26 cellular contexts compared by ENCODE assay signal in the genomic region with DNA sequence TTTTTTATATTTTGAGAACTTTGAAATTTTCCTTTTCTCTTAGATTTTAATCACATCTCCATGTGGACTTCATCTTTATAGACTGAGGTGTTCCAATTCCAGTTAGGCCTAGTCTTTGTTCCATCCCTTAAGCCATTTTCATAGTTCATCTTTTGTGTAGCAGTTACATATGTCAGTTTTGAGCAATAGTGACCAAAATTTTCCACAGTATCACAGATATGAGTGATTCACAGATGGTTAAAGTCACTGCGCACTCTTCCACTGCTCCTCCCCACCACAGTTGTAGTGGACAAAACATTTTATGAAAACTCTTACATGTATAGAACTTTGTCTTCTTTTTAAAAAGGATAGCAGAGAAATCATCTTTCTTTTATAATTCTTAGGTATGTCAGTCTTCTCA. TPM values are rescaled to one million over a fixed set of nuclear protein-coding genes. Genes with fewer than 3 reads are reported as not detected.
A peak's percentile ranks its signal among the peaks of the same experiment; 100 is the strongest.
DNase-seq lines count a peak whose midpoint lies in the region; ATAC-seq, FAIRE-seq and TF ChIP-seq lines count a peak whose summit lies in the region.
"Had no signal": no experiment of that assay in that cellular context is flagged by ENCODE, and none has a peak within 500 bp of the region (broad histone marks: within the 10 kb centered on the region; RNA-seq: fewer than 3 reads in every experiment).

No MANE protein-coding gene starts in this region.

- H3K9me3 Mint-ChIP-seq in nephron progenitor cell, result peaks cover 6% of the 10 kb centered on the region
- H3K9me3 Mint-ChIP-seq in stimulated activated naive B cell treated with anti-CD40 and anti-IgM and Interleukin-4, amounts not matched to agents 10 μg/mL and 1 μg/mL and 100 μg/mL, for 72 hours, result no peaks in the 10 kb centered on the region

- H3K9me3 ChIP-seq in smooth muscle cell (replicated peaks; ENCODE audit: low read depth), result no peaks in the 10 kb centered on the region
- H3K9me3 ChIP-seq: A549, Peyer's patch had no signal

- no peak overlapping the region for H2AFZ ChIP-seq in smooth muscle cell (ENCODE audit: low read depth)

- H3K4me1 ChIP-seq in smooth muscle cell (ENCODE audit: low read depth), result peaks cover 56% of the 10 kb centered on the region

- peak; percentile 20 for FAIRE-seq in HTR-8/SVneo (lab: Jason Lieb, UNC)
- FAIRE-seq: A549, GM12878, H1 had no signal

- DNase-seq in HTR-8/SVneo (ENCODE audit: insufficient read length, low spot score), result no peak
- DNase-seq in amniotic epithelial cell (ENCODE audit: low read depth), result peak; percentile 52
- no peak for DNase-seq in nephron progenitor cell
- no peak for DNase-seq in smooth muscle cell (lab: John Stamatoyannopoulos, UW; ENCODE audit: unreplicated experiment)
- no peak for DNase-seq in EL
- no peak for DNase-seq in iPS-NIHi7 (ENCODE audit: extremely low spot score)
- no peak for DNase-seq in stimulated activated naive B cell treated with anti-CD40 and anti-IgM and Interleukin-4, amounts not matched to agents 10 μg/mL and 1 μg/mL and 100 μg/mL, for 72 hours
- DNase-seq: AML-193; C1 segment of cervical spinal cord; CD4-positive, alpha-beta memory T cell; COR-L47; DMS53; GDM1; HCEC 1CT; NCI-H1092; NCI-H1436 treated with DMSO at 0.1 percent for 48 hours; NCI-H1930; NCI-H2107; NCI-H524 treated with DMSO at 0.1 percent for 48 hours; NCI-H82; NK-92 treated with Interleukin-12 subunit alpha and Interleukin-12 subunit beta, amount 100 ng/mL, for 24 hours; Peyer's patch; SHP77 treated with DMSO at 0.1 percent for 48 hours had no signal

- peaks cover 100% of the 10 kb centered on the region for H3K79me2 ChIP-seq in smooth muscle cell (ENCODE audit: low read depth)

- peak overlapping the region; percentile 2 for H3K9ac ChIP-seq in smooth muscle cell (ENCODE audit: low read depth)

- peaks cover 82% of the 10 kb centered on the region for H3K4me1 Mint-ChIP-seq in nephron progenitor cell
- no peaks in the 10 kb centered on the region for H3K4me1 Mint-ChIP-seq in stimulated activated naive B cell treated with anti-CD40 and anti-IgM and Interleukin-4, amounts not matched to agents 10 μg/mL and 1 μg/mL and 100 μg/mL, for 72 hours
- H3K4me1 Mint-ChIP-seq: CD4-positive, alpha-beta memory T cell had no signal

- 57% methylated on average over 1 of the region's 1 CpG for WGBS in smooth muscle cell (ENCODE audit: low lambda C conversion rate)

- peaks cover 14% of the 10 kb centered on the region for H3F3A ChIP-seq in smooth muscle cell (ENCODE audit: low read depth)

- H3K27ac ChIP-seq in smooth muscle cell (ENCODE audit: low read depth), result peak overlapping the region; percentile 81
- H3K27ac ChIP-seq: A549, Peyer's patch had no signal

- peak overlapping the region; percentile 24 for H3K4me3 Mint-ChIP-seq in nephron progenitor cell
- no peak overlapping the region for H3K4me3 Mint-ChIP-seq in stimulated activated naive B cell treated with anti-CD40 and anti-IgM and Interleukin-4, amounts not matched to agents 10 μg/mL and 1 μg/mL and 100 μg/mL, for 72 hours
- H3K4me3 Mint-ChIP-seq: CD4-positive, alpha-beta memory T cell had no signal

- TF ChIP-seq CTCF in nephron progenitor cell (IDR thresholded peaks at IDR 0.05) (no peak), smooth muscle cell (IDR thresholded peaks at IDR 0.05; ENCODE audit: borderline replicate concordance, insufficient read depth, poor library complexity, severe bottlenecking) (no peak)

- peaks cover 84% of the 10 kb centered on the region for H4K20me1 ChIP-seq in smooth muscle cell (ENCODE audit: low read depth)

- H3K27ac Mint-ChIP-seq in nephron progenitor cell, result peak overlapping the region; percentile 96
- H3K27ac Mint-ChIP-seq in stimulated activated naive B cell treated with anti-CD40 and anti-IgM and Interleukin-4, amounts not matched to agents 10 μg/mL and 1 μg/mL and 100 μg/mL, for 72 hours, result no peak overlapping the region
- H3K27ac Mint-ChIP-seq: CD4-positive, alpha-beta memory T cell had no signal

- no peak for ATAC-seq in stimulated activated naive B cell treated with anti-CD40 and anti-IgM and Interleukin-4, amounts not matched to agents 10 μg/mL and 1 μg/mL and 100 μg/mL, for 72 hours (replicated peaks)
- ATAC-seq: A549, GM12878 had no signal

- no peaks in the 10 kb centered on the region for H3K36me3 ChIP-seq in smooth muscle cell (ENCODE audit: low read depth)
- H3K36me3 ChIP-seq: Peyer's patch had no signal

- H3K27me3 ChIP-seq in smooth muscle cell (ENCODE audit: low read depth), result no peaks in the 10 kb centered on the region
- H3K27me3 ChIP-seq: Peyer's patch had no signal

- H3K4me3 ChIP-seq in smooth muscle cell, result no peak overlapping the region
- H3K4me3 ChIP-seq: A549, GM12878, Peyer's patch had no signal

- peak overlapping the region; percentile 49 for H3K4me2 ChIP-seq in smooth muscle cell
- H3K4me2 ChIP-seq: A549 had no signal

- H3K36me3 Mint-ChIP-seq in nephron progenitor cell (ENCODE audit: low read depth), result peaks cover 47% of the 10 kb centered on the region
- no peaks in the 10 kb centered on the region for H3K36me3 Mint-ChIP-seq in stimulated activated naive B cell treated with anti-CD40 and anti-IgM and Interleukin-4, amounts not matched to agents 10 μg/mL and 1 μg/mL and 100 μg/mL, for 72 hours
- H3K36me3 Mint-ChIP-seq: CD4-positive, alpha-beta memory T cell had no signal

- peaks cover 3% of the 10 kb centered on the region for H3K27me3 Mint-ChIP-seq in nephron progenitor cell (ENCODE audit: low read depth, poor library complexity)
- peaks cover 8 to 19% of the 10 kb centered on the region in 2 donors for H3K27me3 Mint-ChIP-seq in stimulated activated naive B cell treated with anti-CD40 and anti-IgM and Interleukin-4, amounts not matched to agents 10 μg/mL and 1 μg/mL and 100 μg/mL, for 72 hours

RNA-seq across cellular contexts. Expression of gene YAP1, which starts 42.8 kb away (rescaled TPM):
- 136 and 174 TPM in 2 replicates for total RNA-seq in smooth muscle cell
- polyA plus RNA-seq in smooth muscle cell, result 25.1 and 28.4 TPM in 2 replicates
- polyA plus RNA-seq: CD4-positive, alpha-beta memory T cell had no signal
